Comparison of ENCODE assay signal across 23 cellular contexts in the genomic region with DNA sequence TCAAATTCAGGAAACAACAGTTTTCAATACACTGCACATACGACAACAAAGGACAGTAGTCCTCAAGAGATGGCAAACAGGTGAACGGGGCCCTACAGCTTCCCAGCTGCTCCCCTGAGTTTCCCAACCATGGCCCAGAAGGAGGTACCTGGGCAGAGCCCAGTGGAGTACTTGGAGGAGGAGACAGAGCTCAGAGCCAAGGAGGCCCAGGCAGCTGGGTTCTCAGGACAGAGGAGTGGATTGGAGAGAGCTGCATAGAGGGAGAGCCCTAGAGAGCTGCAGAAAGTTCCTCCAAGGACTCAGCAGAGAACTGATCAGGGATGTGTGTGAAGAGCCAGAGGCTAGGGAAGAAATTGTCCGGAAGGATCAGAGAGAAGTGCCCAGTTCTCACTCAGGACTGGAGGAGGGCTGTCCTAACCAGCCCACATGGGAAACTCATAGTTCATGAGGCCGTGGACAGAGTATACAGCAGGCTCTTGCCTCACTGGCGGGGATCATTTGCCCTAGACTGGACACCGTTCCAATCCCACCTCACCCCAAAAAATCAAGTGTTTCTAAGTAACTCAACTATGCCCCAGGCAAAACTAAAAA. TPM values are rescaled to one million over a fixed set of nuclear protein-coding genes. Genes with fewer than 3 reads are reported as not detected.
DNase-seq lines count a peak whose midpoint lies in the region; ATAC-seq, FAIRE-seq and TF ChIP-seq lines count a peak whose summit lies in the region.
"Had no signal": no experiment of that assay in that cellular context is flagged by ENCODE, and none has a peak within 500 bp of the region (broad histone marks: within the 10 kb centered on the region; RNA-seq: fewer than 3 reads in every experiment).

No MANE protein-coding gene starts in this region.

- no peak overlapping the region for H2BK15ac ChIP-seq in H9 (ENCODE audit: low read depth, low read length)

- no peaks in the 10 kb centered on the region for H3K23me2 ChIP-seq in H9 (ENCODE audit: insufficient read length, low read depth, low read length, poor library complexity, severe bottlenecking)

- H3K4me1 Mint-ChIP-seq in H9 = peaks cover 12 to 14% of the 10 kb centered on the region in 2 experiments
- peaks cover 8% of the 10 kb centered on the region for H3K4me1 Mint-ChIP-seq in dendritic cell treated with granulocyte-macrophage colony-stimulating factor and Interleukin-4, amounts not matched to agents 40 ng/mL and 50 ng/mL, for 4 days (ENCODE audit: low read depth)
- no peaks in the 10 kb centered on the region for H3K4me1 Mint-ChIP-seq in activated naive CD4-positive, alpha-beta T cell treated with anti-CD3 and anti-CD28 coated beads for 36 hours (ENCODE audit: low read depth)
- no peaks in the 10 kb centered on the region for H3K4me1 Mint-ChIP-seq in activated T-cell treated with anti-CD3 and anti-CD28 coated beads, Interleukin-2, amount 50 U/mL, for 24 hours (ENCODE audit: low read depth)

- H3K9ac ChIP-seq in H9 (ENCODE audit: extremely low read depth, insufficient read length, low read length) (no peak overlapping the region), kidney (ENCODE audit: low read length in 2 of 2) (no peak overlapping the region)
- H3K9ac ChIP-seq: BLaER1 treated with 17β-estradiol and CSF1 and Interleukin-3, amounts not matched to agents 10 nM and 100 nM had no signal

- H2BK20ac ChIP-seq in H9 (ENCODE audit: low read depth, low read length, poor library complexity, severe bottlenecking) = no peak overlapping the region

- no peak overlapping the region for H4K91ac ChIP-seq in H9 (ENCODE audit: insufficient read length, low read depth, low read length)

- H2AK5ac ChIP-seq in H9 (ENCODE audit: insufficient read length, low read length) = no peak overlapping the region

- no peak overlapping the region for H4K8ac ChIP-seq in H9 (replicated peaks; ENCODE audit: insufficient read length, low read depth, low read length)

- peak overlapping the region in 1 of 3 experiments; percentile 85; a peak in 2 of 7 replicates for H3K27ac Mint-ChIP-seq in H9
- peak overlapping the region; percentile 3 for H3K27ac Mint-ChIP-seq in dendritic cell treated with granulocyte-macrophage colony-stimulating factor and Interleukin-4, amounts not matched to agents 40 ng/mL and 50 ng/mL, for 4 days
- no peak overlapping the region for H3K27ac Mint-ChIP-seq in activated naive CD4-positive, alpha-beta T cell treated with anti-CD3 and anti-CD28 coated beads for 36 hours
- no peak overlapping the region for H3K27ac Mint-ChIP-seq in activated T-cell treated with anti-CD3 and anti-CD28 coated beads, Interleukin-2, amount 50 U/mL, for 24 hours
- H3K27ac Mint-ChIP-seq: CD8-positive, alpha-beta T cell had no signal

- H3K4me1 ChIP-seq in H9 (ENCODE audit: insufficient read depth, low read length) (no peaks in the 10 kb centered on the region; the same call in 1 of the 2 replicates), kidney (ENCODE audit: control insufficient read depth in 1 of 2, insufficient read depth in 1 of 2, low read depth in 1 of 2, low read length in 2 of 2) (peaks cover 0 to 4% of the 10 kb centered on the region in 2 donors), upper lobe of right lung (no peaks in the 10 kb centered on the region)

- intact Hi-C loops in dendritic cell treated with granulocyte-macrophage colony-stimulating factor and Interleukin-4, amounts not matched to agents 40 ng/mL and 50 ng/mL, for 4 days (cut with micrococcal nuclease) = no loop called here
- intact Hi-C loops in kidney (cut with DNase I) = no loop called here
- intact Hi-C loops in upper lobe of right lung (cut with DNase I) = no loop called here
- intact Hi-C loops in activated naive CD4-positive, alpha-beta T cell treated with anti-CD3 and anti-CD28 coated beads for 36 hours (cut with micrococcal nuclease) = no loop called here

- no peak overlapping the region for H3K23ac ChIP-seq in H9 (ENCODE audit: insufficient read length, low read depth, low read length)

- H3K4ac ChIP-seq in H9 (ENCODE audit: low read depth, low read length) = no peak overlapping the region

- peaks cover 4 to 5% of the 10 kb centered on the region in 2 experiments; a peak in 3 of 5 replicates for H3K9me3 Mint-ChIP-seq in H9
- peaks cover 18% of the 10 kb centered on the region for H3K9me3 Mint-ChIP-seq in dendritic cell treated with granulocyte-macrophage colony-stimulating factor and Interleukin-4, amounts not matched to agents 40 ng/mL and 50 ng/mL, for 4 days
- H3K9me3 Mint-ChIP-seq in activated naive CD4-positive, alpha-beta T cell treated with anti-CD3 and anti-CD28 coated beads for 36 hours = peaks cover 15% of the 10 kb centered on the region
- H3K9me3 Mint-ChIP-seq in activated T-cell treated with anti-CD3 and anti-CD28 coated beads, Interleukin-2, amount 50 U/mL, for 24 hours = peaks cover 19% of the 10 kb centered on the region

- no peak overlapping the region for H2BK12ac ChIP-seq in H9 (ENCODE audit: insufficient read length, low read depth, low read length)

- no peak overlapping the region for H3K4me3 ChIP-seq in kidney (ENCODE audit: low read length in 2 of 2)
- no peak overlapping the region for H3K4me3 ChIP-seq in upper lobe of right lung
- H3K4me3 ChIP-seq: BLaER1 treated with 17β-estradiol and CSF1 and Interleukin-3, amounts not matched to agents 10 nM and 100 nM; HAP-1; MG63 had no signal

- no peak overlapping the region for H3K56ac ChIP-seq in H9 (ENCODE audit: insufficient read length, low read depth, low read length)

- peaks cover 72% of the 10 kb centered on the region for H3K27me3 Mint-ChIP-seq in H9 (ENCODE audit: low read depth)
- peaks cover 27% of the 10 kb centered on the region for H3K27me3 Mint-ChIP-seq in dendritic cell treated with granulocyte-macrophage colony-stimulating factor and Interleukin-4, amounts not matched to agents 40 ng/mL and 50 ng/mL, for 4 days
- peaks cover 4% of the 10 kb centered on the region for H3K27me3 Mint-ChIP-seq in activated naive CD4-positive, alpha-beta T cell treated with anti-CD3 and anti-CD28 coated beads for 36 hours (ENCODE audit: low read depth)
- H3K27me3 Mint-ChIP-seq in activated T-cell treated with anti-CD3 and anti-CD28 coated beads, Interleukin-2, amount 50 U/mL, for 24 hours = peaks cover 14% of the 10 kb centered on the region

- no peak overlapping the region for H4K5ac ChIP-seq in H9 (ENCODE audit: insufficient read length, low read depth, low read length)

- CTCF ChIA-PET in activated naive CD4-positive, alpha-beta T cell treated with anti-CD3 and anti-CD28 coated beads for 36 hours (lab: Charles Lee) = interaction anchor here (0.6 kb wide), 1 partner anchor 22 kb away, joined by 4 read pairs; no protein-coding TSS in a partner anchor

- FAIRE-seq in kidney (lab: Jason Lieb, UNC) = no peak
- FAIRE-seq: HTR-8/SVneo had no signal

- H4K20me1 ChIP-seq in H9 (ENCODE audit: control insufficient read depth, insufficient read depth, insufficient read length) = no peaks in the 10 kb centered on the region
- H4K20me1 ChIP-seq: BLaER1 treated with 17β-estradiol and CSF1 and Interleukin-3, amounts not matched to agents 10 nM and 100 nM had no signal

- no peak for TF ChIP-seq CTCF in H9 (conservative IDR thresholded peaks at IDR 0.05)
- TF ChIP-seq CTCF in kidney (IDR thresholded peaks at IDR 0.05; ENCODE audit: borderline replicate concordance, extremely low read depth, insufficient read depth) = no peak
- no peak for TF ChIP-seq CTCF in upper lobe of right lung (IDR thresholded peaks at IDR 0.05)

- H3K36me3 ChIP-seq in kidney (ENCODE audit: control insufficient read depth in 1 of 2, insufficient read depth in 2 of 2, low read length in 2 of 2) (no peaks in the 10 kb centered on the region), upper lobe of right lung (no peaks in the 10 kb centered on the region)
- H3K36me3 ChIP-seq: BLaER1 treated with 17β-estradiol and CSF1 and Interleukin-3, amounts not matched to agents 10 nM and 100 nM; HAP-1; MG63 had no signal

- H3T11ph ChIP-seq in H9 (ENCODE audit: low read length) = no peak overlapping the region

- H3K18ac ChIP-seq in H9 (ENCODE audit: insufficient read length, low read depth, low read length) = no peak overlapping the region

- no peaks in the 10 kb centered on the region for H3K79me1 ChIP-seq in H9 (ENCODE audit: insufficient read depth, low read depth, low read length, poor library complexity, severe bottlenecking)

- no peaks in the 10 kb centered on the region; the same call in 1 of the 2 replicates for H3K27me3 ChIP-seq in H9 (ENCODE audit: insufficient read depth, low read length)
- H3K27me3 ChIP-seq in upper lobe of right lung = no peaks in the 10 kb centered on the region

- H3K27ac ChIP-seq in H9 (ENCODE audit: insufficient read length, low read depth, low read length) (no peak overlapping the region), kidney (ENCODE audit: low read depth in 2 of 2, low read length in 2 of 2) (no peak overlapping the region), upper lobe of right lung (no peak overlapping the region)
- H3K27ac ChIP-seq: RWPE1 had no signal

- no peak overlapping the region for H3K14ac ChIP-seq in H9 (ENCODE audit: insufficient read depth, low read length)

- peak; percentile 39 for DNase-seq in H9
- peak; percentile 70 for DNase-seq in kidney
- peak; percentile 34 for DNase-seq in upper lobe of right lung
- DNase-seq in activated naive CD4-positive, alpha-beta T cell treated with anti-CD3 and anti-CD28 coated beads for 36 hours = no peak
- DNase-seq in activated T-cell treated with anti-CD3 and anti-CD28 coated beads, Interleukin-2, amount 50 U/mL, for 24 hours = no peak
- DNase-seq: DMS79, IMR-90, Karpas-422, MG63, NCI-H1048, NCI-H1436 treated with DMSO at 0.1 percent for 48 hours, NCI-H2081, NCI-H510A, NCI-H774, PC-3, SIG-M5 had no signal

- no peak overlapping the region for H2AFZ ChIP-seq in H9 (ENCODE audit: low read length)

- H3K9me3 ChIP-seq in H9 (ENCODE audit: control insufficient read depth, low read depth, low read length) (no peaks in the 10 kb centered on the region), kidney (ENCODE audit: control insufficient read depth in 1 of 2, low read length in 2 of 2) (peaks cover 0 to 2% of the 10 kb centered on the region in 2 donors), upper lobe of right lung (peaks cover 4% of the 10 kb centered on the region)

- no peaks in the 10 kb centered on the region for H3K79me2 ChIP-seq in H9 (ENCODE audit: insufficient read depth, low read length)

- WGBS in H9 (ENCODE audit: extremely low coverage, insufficient read length, low lambda C conversion rate) = no CpG with 5 or more reads among the region's 6 CpGs

- H3K4me3 Mint-ChIP-seq in H9 = no peak overlapping the region
- no peak overlapping the region for H3K4me3 Mint-ChIP-seq in dendritic cell treated with granulocyte-macrophage colony-stimulating factor and Interleukin-4, amounts not matched to agents 40 ng/mL and 50 ng/mL, for 4 days
- no peak overlapping the region for H3K4me3 Mint-ChIP-seq in activated naive CD4-positive, alpha-beta T cell treated with anti-CD3 and anti-CD28 coated beads for 36 hours
- no peak overlapping the region for H3K4me3 Mint-ChIP-seq in activated T-cell treated with anti-CD3 and anti-CD28 coated beads, Interleukin-2, amount 50 U/mL, for 24 hours
- H3K4me3 Mint-ChIP-seq: CD8-positive, alpha-beta T cell had no signal

- H3K36me3 Mint-ChIP-seq in H9 (ENCODE audit: insufficient read depth in 1 of 3, low read depth in 3 of 3) = 0 out of 7 replicates have a peak, but pooled peaks cover 0 to 3% (median 0%) of the 10 kb centered on the region in 3 experiments
- no peaks in the 10 kb centered on the region for H3K36me3 Mint-ChIP-seq in dendritic cell treated with granulocyte-macrophage colony-stimulating factor and Interleukin-4, amounts not matched to agents 40 ng/mL and 50 ng/mL, for 4 days (ENCODE audit: low read depth)
- H3K36me3 Mint-ChIP-seq in activated naive CD4-positive, alpha-beta T cell treated with anti-CD3 and anti-CD28 coated beads for 36 hours (ENCODE audit: low read depth) = peaks cover 3% of the 10 kb centered on the region
- H3K36me3 Mint-ChIP-seq in activated T-cell treated with anti-CD3 and anti-CD28 coated beads, Interleukin-2, amount 50 U/mL, for 24 hours (ENCODE audit: low read depth) = peaks cover 3% of the 10 kb centered on the region

- no peak overlapping the region for H2BK5ac ChIP-seq in H9 (ENCODE audit: insufficient read length, low read length)

- no peak overlapping the region for H2BK120ac ChIP-seq in H9 (ENCODE audit: low read depth, low read length, poor library complexity, severe bottlenecking)

- no peak overlapping the region for H3K4me2 ChIP-seq in H9 (ENCODE audit: insufficient read depth, insufficient read length, low read length)

- ATAC-seq in upper lobe of right lung (peak; percentile 58), HG03175 (IDR thresholded peaks at IDR 0.05; ENCODE audit: unreplicated experiment) (no peak)
- ATAC-seq: CD8-positive, alpha-beta T cell; PC-3 had no signal

RNA-seq across cellular contexts. Expression of gene ASCL2, which starts 7.6 kb away (rescaled TPM):
- total RNA-seq in H9 (2021) (0.35 TPM in 2 replicates), kidney (5.0 TPM), upper lobe of right lung (2.2 TPM)
- polyA plus RNA-seq in kidney (ENCODE audit: insufficient read depth, low read depth, low replicate concordance) = 1.2 TPM
- not detected for total RNA-seq in activated naive CD4-positive, alpha-beta T cell treated with anti-CD3 and anti-CD28 coated beads for 36 hours
- total RNA-seq: CD8-positive, alpha-beta T cell; IMR-90 had no signal
- polyA plus RNA-seq: IMR-90 had no signal

RNA-seq across cellular contexts. Expression of gene C11orf21, which starts 23.7 kb away (rescaled TPM):
- total RNA-seq in H9 (2021) = not detected in 2 replicates
- total RNA-seq in kidney = 4.9 TPM
- 0.17 TPM for polyA plus RNA-seq in kidney (ENCODE audit: insufficient read depth, low read depth, low replicate concordance)
- total RNA-seq in upper lobe of right lung = 6.5 TPM
- 1 to 10 TPM; 6.1 to 6.6 TPM for total RNA-seq in activated naive CD4-positive, alpha-beta T cell treated with anti-CD3 and anti-CD28 coated beads for 36 hours
- total RNA-seq: IMR-90, PC-3 had no signal
- polyA plus RNA-seq: IMR-90 had no signal

RNA-seq across cellular contexts. Expression of gene TSPAN32, which starts 23.8 kb away (rescaled TPM):
- total RNA-seq in H9 (2021) (not detected in 2 replicates), kidney (6.1 TPM), upper lobe of right lung (12.2 TPM)
- 0.75 TPM for polyA plus RNA-seq in kidney (ENCODE audit: insufficient read depth, low read depth, low replicate concordance)
- 1 to 10 TPM; 5.0 to 5.3 TPM for total RNA-seq in activated naive CD4-positive, alpha-beta T cell treated with anti-CD3 and anti-CD28 coated beads for 36 hours
- total RNA-seq: IMR-90, PC-3 had no signal

Comparison
In these comparisons a context has a peak if more than half of its experiments do, and no peak if none do; other contexts are left out.
1. DNase-seq: peak in H9 (single experiment), kidney (single experiment) and upper lobe of right lung (single experiment); none in activated naive CD4-positive, alpha-beta T cell treated with anti-CD3 and anti-CD28 coated beads for 36 hours (single experiment) and activated T-cell treated with anti-CD3 and anti-CD28 coated beads, Interleukin-2, amount 50 U/mL, for 24 hours (single experiment).